In genomic region chr1:116754203-116754977, GRCh38 we compare ENCODE assay signal across 14 cellular contexts. TPM values are rescaled to one million over a fixed set of nuclear protein-coding genes. Genes with fewer than 3 reads are reported as not detected.
DNase-seq lines count a peak whose midpoint lies in the region; ATAC-seq and TF ChIP-seq lines count a peak whose summit lies in the region.
"Had no signal": no experiment of that assay in that cellular context is flagged by ENCODE, and none has a peak within 500 bp of the region (broad histone marks: within the 10 kb centered on the region; RNA-seq: fewer than 3 reads in every experiment).

Gene CD2 (plus strand): TSS chr1:116754430. CDS start chr1:116754493, 63 bp downstream.

- POLR2A ChIA-PET in CD4-positive, alpha-beta memory T cell (lab: Charles Lee; ENCODE audit: partially characterized antibody): interaction anchor here (0.7 to 33.0 kb wide), 16 partner anchors 2 to 852 kb away, joined by 3 to 1832 read pairs (median 5); partner anchors contain the start of genes CD2, TENT5C and TTF2
- POLR2A ChIA-PET in naive thymus-derived CD8-positive, alpha-beta T cell (lab: Charles Lee): interaction anchor here (0.8 to 11.1 kb wide), 13 partner anchors 8 to 306 kb away, joined by 3 to 285 read pairs (median 4); partner anchors contain the start of gene TTF2

- DNase-seq in CD4-positive, alpha-beta memory T cell: peak; percentile 66 to 74 (median 71)
- DNase-seq in T follicular helper cell (ENCODE audit: low read depth) (peak; percentile 44), NCI-H2107 treated with DMSO at 0.1 percent for 48 hours (lab: John Stamatoyannopoulos, UW; ENCODE audit: unreplicated experiment) (no peak), endothelial cell (ENCODE audit: low spot score) (no peak), GM13976 (ENCODE audit: low spot score) (no peak)
- peak; percentile 61 for DNase-seq in activated naive CD4-positive, alpha-beta T cell treated with Interleukin-2 at 50 U/mL for 16 hours
- peak in 9 of 10 donors; percentile 31 to 76 (median 58) for DNase-seq in naive thymus-derived CD8-positive, alpha-beta T cell
- DNase-seq in effector CD8-positive, alpha-beta T cell (lab: John Stamatoyannopoulos, UW): no peak
- DNase-seq: foreskin keratinocyte, NCI-H1694 treated with DMSO at 0.1 percent for 48 hours, posterior cingulate gyrus had no signal

- peak within 1 kb of the TSS; percentile 53 to 72 for H3K4me3 ChIP-seq in CD4-positive, alpha-beta memory T cell (ENCODE audit: low read length in 2 of 2)
- H3K4me3 ChIP-seq: BLaER1 had no signal

- TF ChIP-seq CTCF in endothelial cell (IDR thresholded peaks at IDR 0.05; ENCODE audit: unreplicated experiment) (no peak), GM13976 (IDR thresholded peaks at IDR 0.05; ENCODE audit: borderline replicate concordance, control extremely low read depth, extremely low read depth, insufficient read depth, missing control alignments) (no peak)

- in situ Hi-C loops in GM13976 (cut with MboI; ENCODE audit: low sequenced_read_pairs, unreplicated experiment): no loop called here

- ATAC-seq in naive thymus-derived CD8-positive, alpha-beta T cell: peak; percentile 84 to 90
- ATAC-seq: foreskin keratinocyte had no signal

- peaks cover 0 to 15% (median 7%) of the 10 kb centered on the region in 8 donors for H3K9me3 Mint-ChIP-seq in CD4-positive, alpha-beta memory T cell
- H3K9me3 Mint-ChIP-seq in naive thymus-derived CD8-positive, alpha-beta T cell: peaks cover 0 to 13% (median 6%) of the 10 kb centered on the region in 9 donors
- H3K9me3 Mint-ChIP-seq in endothelial cell (ENCODE audit: unreplicated experiment): no peaks in the 10 kb centered on the region

- H3K27ac Mint-ChIP-seq in CD4-positive, alpha-beta memory T cell: peak within 1 kb of the TSS; percentile 96 to 100 (median 99)
- peak within 1 kb of the TSS; percentile 96 to 99 (median 98) for H3K27ac Mint-ChIP-seq in naive thymus-derived CD8-positive, alpha-beta T cell
- H3K27ac Mint-ChIP-seq in endothelial cell (ENCODE audit: unreplicated experiment): no peak within 1 kb of the TSS

- peaks cover under 1% of the 10 kb centered on the region for H3K36me3 ChIP-seq in CD4-positive, alpha-beta memory T cell (ENCODE audit: insufficient read depth, low read length)
- H3K36me3 ChIP-seq: BLaER1 had no signal

- CTCF ChIA-PET in CD4-positive, alpha-beta memory T cell (lab: Charles Lee; ENCODE audit: partially characterized antibody): interaction anchor here (0.6 to 8.9 kb wide), 14 partner anchors 10 to 313 kb away, joined by 3 to 114 read pairs (median 4); no protein-coding TSS in a partner anchor

- H3K4me1 ChIP-seq in CD4-positive, alpha-beta memory T cell (ENCODE audit: insufficient read depth, low read length): peaks cover 34% of the 10 kb centered on the region
- H3K4me1 ChIP-seq: foreskin keratinocyte had no signal

- intact Hi-C loops in CD4-positive, alpha-beta memory T cell (cut with micrococcal nuclease): loop anchor here (1.0 to 10.0 kb wide), 5 partner anchors 9 to 850 kb away; partner anchors contain the start of gene TENT5C

- H3K36me3 Mint-ChIP-seq in CD4-positive, alpha-beta memory T cell: peaks cover 48 to 58% of the 10 kb centered on the region in 2 donors
- H3K36me3 Mint-ChIP-seq in naive thymus-derived CD8-positive, alpha-beta T cell: peaks cover 24 to 39% (median 28%) of the 10 kb centered on the region in 3 donors
- no peaks in the 10 kb centered on the region for H3K36me3 Mint-ChIP-seq in endothelial cell (ENCODE audit: low read depth, unreplicated experiment)

- peak within 1 kb of the TSS; percentile 96 to 100 (median 98) for H3K4me3 Mint-ChIP-seq in CD4-positive, alpha-beta memory T cell
- H3K4me3 Mint-ChIP-seq in naive thymus-derived CD8-positive, alpha-beta T cell: peak within 1 kb of the TSS; percentile 92 to 100 (median 98)
- no peak within 1 kb of the TSS for H3K4me3 Mint-ChIP-seq in endothelial cell (ENCODE audit: unreplicated experiment)

- H3K27me3 ChIP-seq in CD4-positive, alpha-beta memory T cell (ENCODE audit: insufficient read depth, low read length): no peaks in the 10 kb centered on the region
- H3K27me3 ChIP-seq: BLaER1, foreskin keratinocyte had no signal

- H3K9me3 ChIP-seq in CD4-positive, alpha-beta memory T cell (ENCODE audit: control insufficient read depth in 1 of 2, low read length in 2 of 2): no peaks in the 10 kb centered on the region

- peak within 1 kb of the TSS; percentile 88 for H3K27ac ChIP-seq in CD4-positive, alpha-beta memory T cell (ENCODE audit: low read depth, low read length)
- H3K27ac ChIP-seq: BLaER1, foreskin keratinocyte had no signal

- H3K27me3 Mint-ChIP-seq in CD4-positive, alpha-beta memory T cell: no peaks in the 10 kb centered on the region
- no peaks in the 10 kb centered on the region for H3K27me3 Mint-ChIP-seq in naive thymus-derived CD8-positive, alpha-beta T cell
- H3K27me3 Mint-ChIP-seq in endothelial cell (ENCODE audit: unreplicated experiment): peaks cover 1% of the 10 kb centered on the region

- H3K4me1 Mint-ChIP-seq in CD4-positive, alpha-beta memory T cell: peaks cover 25 to 64% (median 33%) of the 10 kb centered on the region in 4 donors
- peaks cover 22 to 42% (median 35%) of the 10 kb centered on the region in 4 donors for H3K4me1 Mint-ChIP-seq in naive thymus-derived CD8-positive, alpha-beta T cell
- H3K4me1 Mint-ChIP-seq in endothelial cell (ENCODE audit: unreplicated experiment): peaks cover 3% of the 10 kb centered on the region

RNA-seq across cellular contexts. Expression of gene CD2, which starts in this region (rescaled TPM):
- total RNA-seq in CD4-positive, alpha-beta memory T cell: 100 to 1,000 TPM; 305 to 316 TPM
- polyA plus RNA-seq in CD4-positive, alpha-beta memory T cell: 100 to 1,000 TPM; 409 to 471 TPM
- 100 to 1,000 TPM; 178 to 189 TPM for total RNA-seq in naive thymus-derived CD8-positive, alpha-beta T cell
- 100 to 1,000 TPM; 197 to 240 (median 222) TPM for polyA plus RNA-seq in naive thymus-derived CD8-positive, alpha-beta T cell
- not detected for total RNA-seq in endothelial cell (ENCODE audit: unreplicated experiment)
- total RNA-seq: cerebellum, foreskin keratinocyte, RPMI7951 had no signal
- polyA plus RNA-seq: foreskin keratinocyte had no signal

Comparison
In these comparisons a context has a peak if more than half of its experiments do, and no peak if none do; other contexts are left out.
1. RNA of gene CD2 (total RNA-seq): 305 to 316 TPM in CD4-positive, alpha-beta memory T cell and 178 to 189 TPM in naive thymus-derived CD8-positive, alpha-beta T cell; not detected in endothelial cell (single experiment); every median in the first group is over 100 times any median in the second.
2. DNase-seq: peak in CD4-positive, alpha-beta memory T cell (5 of 5), T follicular helper cell (single experiment), activated naive CD4-positive, alpha-beta T cell treated with Interleukin-2 at 50 U/mL for 16 hours (single experiment) and naive thymus-derived CD8-positive, alpha-beta T cell (9 of 10); none in NCI-H2107 treated with DMSO at 0.1 percent for 48 hours (single experiment), endothelial cell (single experiment), effector CD8-positive, alpha-beta T cell (single experiment) and GM13976 (single experiment).